Comparison of ENCODE assay signal across 8 cellular contexts in the genomic region with DNA sequence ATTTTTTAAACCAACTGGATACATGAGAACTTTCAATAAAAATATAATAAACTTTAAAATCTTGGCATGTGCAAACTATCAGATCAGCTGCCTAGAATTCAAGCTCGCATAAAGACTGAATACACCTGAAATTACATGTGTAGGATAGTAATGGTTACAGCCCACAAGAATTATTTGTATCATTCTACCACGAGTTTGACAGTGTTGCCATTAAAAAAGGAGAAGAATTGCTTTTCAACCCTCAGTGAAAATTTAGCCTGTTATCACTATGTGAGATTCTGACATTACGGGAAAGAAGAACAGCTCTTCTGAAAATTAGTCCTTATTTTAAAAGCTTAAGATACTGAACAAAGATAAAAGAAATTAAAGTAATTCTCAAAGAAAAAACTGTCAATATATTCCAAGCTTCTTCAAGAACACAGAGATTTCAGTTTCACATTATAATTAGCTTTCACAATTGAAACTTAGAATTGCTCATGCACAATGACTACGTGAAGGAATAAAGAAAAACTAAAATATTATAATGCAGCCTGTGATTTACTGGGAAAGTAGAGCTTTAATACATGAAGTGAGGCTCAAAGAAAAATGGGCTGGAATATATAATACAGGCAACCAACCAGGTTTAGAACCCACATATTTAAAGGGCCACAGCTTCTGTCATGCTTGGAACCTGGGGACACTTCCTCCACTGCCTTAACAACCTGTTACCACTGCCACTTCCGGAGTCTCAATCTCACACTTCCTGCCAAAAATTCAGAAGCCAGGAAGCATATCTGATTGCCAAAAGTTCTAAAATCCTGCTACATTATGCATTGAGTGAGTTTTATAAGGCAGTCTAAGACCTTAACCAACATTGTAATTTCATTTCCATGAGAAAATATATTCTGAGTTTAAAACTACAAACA. TPM values are rescaled to one million over a fixed set of nuclear protein-coding genes. Genes with fewer than 3 reads are reported as not detected.
DNase-seq lines count a peak whose midpoint lies in the region; ATAC-seq, FAIRE-seq and TF ChIP-seq lines count a peak whose summit lies in the region.

No MANE protein-coding gene starts in this region.

- H3K36me3 ChIP-seq in lower lobe of right lung = no peaks in the 10 kb centered on the region

- TF ChIP-seq POLR2A in GM12892 (IDR thresholded peaks at IDR 0.05; ENCODE audit: low read depth, low read length) = no peak

- no peaks in the 10 kb centered on the region for H3K9me3 ChIP-seq in lower lobe of right lung

- no peaks in the 10 kb centered on the region for H3K4me1 ChIP-seq in lower lobe of right lung

- peak; percentile 13 for DNase-seq in NCI-H69 (lab: John Stamatoyannopoulos, UW)
- DNase-seq in lower lobe of right lung = no peak
- no peak for DNase-seq in GM12892 (ENCODE audit: insufficient read length)
- DNase-seq in retina = no peak
- no peak for DNase-seq in cerebellar nuclear complex (lab: John Stamatoyannopoulos, UW)
- DNase-seq in NCI-H1436 treated with DMSO at 0.1 percent for 48 hours (lab: John Stamatoyannopoulos, UW) = no peak

- H3K27ac ChIP-seq in lower lobe of right lung = peak overlapping the region; percentile 1

- H3K4me3 ChIP-seq in lower lobe of right lung = no peak overlapping the region

- H3K27me3 ChIP-seq in lower lobe of right lung (ENCODE audit: low read depth) = no peaks in the 10 kb centered on the region

- intact Hi-C loops in lower lobe of right lung (cut with DNase I) = no loop called here

- TF ChIP-seq CTCF in lower lobe of right lung (IDR thresholded peaks at IDR 0.05) = no peak

- ATAC-seq in GM18870 (IDR thresholded peaks at IDR 0.05; ENCODE audit: unreplicated experiment) (peak; percentile 91), HG02571 (IDR thresholded peaks at IDR 0.05; ENCODE audit: unreplicated experiment) (peak; percentile 83), lower lobe of right lung (peak; percentile 37 to 49)

- no peak for FAIRE-seq in GM12892 (lab: Jason Lieb, UNC)

RNA-seq across cellular contexts. Expression of gene TPK1, which starts 23.2 kb away (rescaled TPM):
- total RNA-seq in lower lobe of right lung = 9.0 TPM
- 5.6 TPM for polyA plus RNA-seq in GM12892 (2012; ENCODE audit: missing spikeins)
